13 cellular contexts compared by ENCODE assay signal in the genomic region with DNA sequence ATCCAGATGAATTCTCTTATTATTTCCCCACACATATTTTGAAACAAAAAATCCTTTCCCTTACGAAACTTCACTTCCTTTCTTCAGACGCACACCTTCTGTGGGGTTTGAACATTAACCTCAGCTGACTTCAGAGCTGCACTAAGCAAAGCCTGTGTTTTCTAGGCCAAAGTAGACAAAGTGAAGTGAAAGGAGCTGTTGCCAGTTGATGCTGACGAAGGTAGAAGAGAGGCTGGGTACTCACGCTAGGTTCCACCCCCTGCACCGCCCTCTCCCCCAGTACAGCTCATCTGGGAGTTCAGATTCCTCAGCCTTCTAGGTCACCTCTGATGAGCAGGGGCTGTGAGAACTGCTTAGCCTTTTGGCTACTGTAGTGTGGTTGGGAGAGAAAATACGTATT. TPM values are rescaled to one million over a fixed set of nuclear protein-coding genes. Genes with fewer than 3 reads are reported as not detected.
DNase-seq lines count a peak whose midpoint lies in the region; ATAC-seq and TF ChIP-seq lines count a peak whose summit lies in the region.
"Had no signal": no experiment of that assay in that cellular context is flagged by ENCODE, and none has a peak within 500 bp of the region (broad histone marks: within the 10 kb centered on the region; RNA-seq: fewer than 3 reads in every experiment).

No MANE protein-coding gene starts in this region.

- H3K36me3 Mint-ChIP-seq in Caco-2 (ENCODE audit: insufficient read depth, unreplicated experiment): no peaks in the 10 kb centered on the region

- H3K4me3 Mint-ChIP-seq in Caco-2 (ENCODE audit: unreplicated experiment): peak overlapping the region; percentile 33
- H3K4me3 Mint-ChIP-seq: H9 had no signal

- POLR2A ChIA-PET in Caco-2 (lab: Charles Lee): no interaction called here

- CTCF ChIA-PET in Caco-2 (lab: Charles Lee): no interaction called here

- peak in 3 of 4 donors; percentile 28 to 76 (median 71) for ATAC-seq in right lobe of liver
- no peak for ATAC-seq in activated CD4-positive, CD25-positive, alpha-beta regulatory T cell treated with anti-CD3 and anti-CD28 coated beads, Interleukin-2, amount 50 U/mL, for 24 hours
- no peak for ATAC-seq in GM18858 (IDR thresholded peaks at IDR 0.05; ENCODE audit: unreplicated experiment)
- ATAC-seq in GM21723 (IDR thresholded peaks at IDR 0.05; ENCODE audit: unreplicated experiment): no peak

- peaks cover 13% of the 10 kb centered on the region for H3K4me1 Mint-ChIP-seq in Caco-2 (ENCODE audit: low read depth, unreplicated experiment)

- no peaks in the 10 kb centered on the region for H3K36me3 ChIP-seq in Caco-2 (ENCODE audit: control insufficient read depth, insufficient read depth, low read length)
- no peaks in the 10 kb centered on the region for H3K36me3 ChIP-seq in H7 (replicated peaks; ENCODE audit: control insufficient read depth, insufficient read depth, low read length)
- no peaks in the 10 kb centered on the region for H3K36me3 ChIP-seq in ascending aorta
- H3K36me3 ChIP-seq in right lobe of liver: no peaks in the 10 kb centered on the region

- H3K9me3 Mint-ChIP-seq in Caco-2 (ENCODE audit: unreplicated experiment): no peaks in the 10 kb centered on the region
- H3K9me3 Mint-ChIP-seq: H9 had no signal

- H3K4me3 ChIP-seq in Caco-2 (ENCODE audit: low read depth, low read length) (no peak overlapping the region), H7 (ENCODE audit: insufficient read depth, low read depth, low read length) (no peak overlapping the region), ascending aorta (no peak overlapping the region), right lobe of liver (no peak overlapping the region)

- BruUV-seq in Caco-2 (replicated peaks; lab: Mats Ljungman, UMichigan): no TSS peak

- intact Hi-C loops in Caco-2 (cut with micrococcal nuclease; ENCODE audit: unreplicated experiment): loop anchor here (10.0 kb wide), 2 partner anchors 289 to 459 kb away; a partner anchor contains a TSS
- intact Hi-C loops in ascending aorta (cut with DNase I): loop anchor here (5.0 to 10.0 kb wide), 2 partner anchors 289 to 442 kb away; a partner anchor contains a TSS
- intact Hi-C loops in right lobe of liver (cut with DNase I): no loop called here

- TF ChIP-seq CTCF in Caco-2 (IDR thresholded peaks at IDR 0.05; ENCODE audit: insufficient read depth in 1 of 2, low read depth in 1 of 2, low read length in 1 of 2, severe bottlenecking in 1 of 2, unreplicated experiment in 1 of 2) (no peak), ascending aorta (IDR thresholded peaks at IDR 0.05) (no peak), right lobe of liver (IDR thresholded peaks at IDR 0.05) (no peak)

- DNase-seq in Caco-2 (peak in 1 of 2 experiments; percentile 12), H7 (peak; percentile 4), ascending aorta (ENCODE audit: low spot score in 2 of 2) (no peak), right lobe of liver (no peak), G401 (ENCODE audit: low spot score) (no peak)
- DNase-seq: activated gamma-delta T cell, H9, NCI-H1694 treated with DMSO at 0.1 percent for 48 hours, posterior cingulate gyrus had no signal

- no peak for TF ChIP-seq POLR2A in right lobe of liver (IDR thresholded peaks at IDR 0.05)

- WGBS in right lobe of liver (ENCODE audit: insufficient coverage, low coverage, low lambda C conversion rate, missing lambda C conversion rate): 28% methylated on average over 5 of the region's 6 CpGs

- H3K9me3 ChIP-seq in Caco-2 (no peaks in the 10 kb centered on the region), ascending aorta (no peaks in the 10 kb centered on the region), right lobe of liver (no peaks in the 10 kb centered on the region)

- H3K27me3 ChIP-seq in Caco-2 (replicated peaks; ENCODE audit: control insufficient read depth, insufficient read depth, low read length) (no peaks in the 10 kb centered on the region), H7 (ENCODE audit: control insufficient read depth, insufficient read depth, low read length) (no peaks in the 10 kb centered on the region), ascending aorta (no peaks in the 10 kb centered on the region), right lobe of liver (no peaks in the 10 kb centered on the region)

- H3K27ac Mint-ChIP-seq in Caco-2 (ENCODE audit: unreplicated experiment): peak overlapping the region; percentile 20
- H3K27ac Mint-ChIP-seq: H9 had no signal

- peak overlapping the region; percentile 23 to 37 for H3K27ac ChIP-seq in ascending aorta
- H3K27ac ChIP-seq in right lobe of liver: no peak overlapping the region
- H3K27ac ChIP-seq: RWPE1 had no signal

- no peaks in the 10 kb centered on the region for H3K4me1 ChIP-seq in Caco-2
- H3K4me1 ChIP-seq in ascending aorta: peaks cover 0 to 21% of the 10 kb centered on the region in 2 donors
- H3K4me1 ChIP-seq in right lobe of liver: peaks cover 0 to 6% (median 2%) of the 10 kb centered on the region in 4 donors

- in situ Hi-C loops in G401 (cut with HindIII; ENCODE audit: low sequenced_read_pairs): no loop called here

- H3K27me3 Mint-ChIP-seq in Caco-2 (ENCODE audit: insufficient read depth, unreplicated experiment): no peaks in the 10 kb centered on the region

RNA-seq across cellular contexts. Expression of a gene that starts 24.1 kb away (rescaled TPM):
- total RNA-seq in Caco-2 (2022) (82.4 and 84.1 TPM in 2 replicates), ascending aorta (150 TPM), right lobe of liver (10 to 100 TPM; 20.6 to 39.6 (median 34.2) TPM)
- total RNA-seq in H7 (2014; rRNA removed; shearing (Covaris generic)): 72.9 and 75.5 TPM in 2 replicates
- 159 and 182 TPM in 2 replicates for total RNA-seq in G401 (2014; rRNA removed; shearing (Covaris generic))

Comparison
In these comparisons a context has a peak if more than half of its experiments do, and no peak if none do; other contexts are left out.
1. H3K27ac ChIP-seq: peak in ascending aorta (2 of 2); none in right lobe of liver (0 of 3).
2. ATAC-seq: peak in right lobe of liver (3 of 4); none in activated CD4-positive, CD25-positive, alpha-beta regulatory T cell treated with anti-CD3 and anti-CD28 coated beads, Interleukin-2, amount 50 U/mL, for 24 hours (0 of 2), GM18858 (single experiment) and GM21723 (single experiment).
3. intact Hi-C loops: an anchor here in Caco-2 (10.0 kb wide) and ascending aorta (5.0 to 10.0 kb wide); none called in right lobe of liver.